14 cellular contexts compared by ENCODE assay signal in the genomic region with DNA sequence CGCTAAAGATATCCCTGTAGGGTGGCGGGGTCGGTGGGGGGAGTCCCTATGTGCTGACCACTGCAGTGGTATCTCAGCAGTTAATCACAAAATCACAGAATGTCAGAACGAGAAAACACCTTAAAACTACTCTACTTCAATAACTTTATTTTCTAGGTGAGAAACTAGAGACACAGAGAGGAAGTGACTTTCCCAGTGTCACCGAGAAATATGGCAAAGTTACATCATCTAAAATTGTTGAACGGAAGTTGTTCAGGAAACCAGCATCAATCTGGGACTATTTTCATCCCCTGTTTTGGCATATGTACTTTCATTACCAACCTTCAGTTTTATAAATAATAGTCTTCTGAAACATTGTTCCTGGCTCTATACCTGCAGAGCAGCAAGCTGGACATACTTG.
"Had no signal": no experiment of that assay in that cellular context is flagged by ENCODE, and none has a peak within 500 bp of the region (broad histone marks: within the 10 kb centered on the region; RNA-seq: fewer than 3 reads in every experiment).

No MANE protein-coding gene starts in this region.

- H3K9me3 ChIP-seq: right lobe of liver, spleen, tibial nerve had no signal

- H3K4me1 ChIP-seq: right lobe of liver, tibial nerve had no signal

- H3K4me3 ChIP-seq: right lobe of liver, spleen, tibial nerve had no signal

- H3K27me3 ChIP-seq: right lobe of liver, spleen, tibial nerve had no signal

- ATAC-seq: activated T-cell treated with anti-CD3 and anti-CD28 coated beads, Interleukin-2, amount 50 U/mL, for 4 hours; esophagus mucosa; left colon; naive thymus-derived CD4-positive, alpha-beta T cell; right lobe of liver; stimulated activated naive B cell treated with anti-CD40 and anti-IgM and Interleukin-4, amounts not matched to agents 10 μg/mL and 1 μg/mL and 100 μg/mL, for 72 hours had no signal

- H3K27ac ChIP-seq: right lobe of liver, spleen, tibial nerve had no signal

- H3K36me3 ChIP-seq: right lobe of liver, spleen, tibial nerve had no signal

- DNase-seq: activated CD4-positive, alpha-beta memory T cell treated with anti-CD3 and anti-CD28 coated beads for 36 hours; activated CD4-positive, CD25-positive, alpha-beta regulatory T cell treated with anti-CD3 and anti-CD28 coated beads, Interleukin-2, amount 50 U/mL, for 72 hours; activated effector memory CD4-positive, alpha-beta T cell treated with anti-CD3 and anti-CD28 coated beads, Interleukin-2, amount 50 U/mL, for 16 hours; activated naive CD8-positive, alpha-beta T cell treated with anti-CD3 and anti-CD28 coated beads for 36 hours; activated T-cell treated with anti-CD3 and anti-CD28 coated beads, Interleukin-2, amount 50 U/mL, for 4 hours; cerebellar nuclear complex; left colon; naive thymus-derived CD4-positive, alpha-beta T cell; right lobe of liver; spleen; stimulated activated CD4-positive, alpha-beta T cell treated with anti-CD3 and anti-CD28 coated beads, Interleukin-1b, Interleukin-23, amount 100 ng/mL, for 48 hours; stimulated activated naive B cell treated with anti-CD40 and anti-IgM and Interleukin-4, amounts not matched to agents 10 μg/mL and 1 μg/mL and 100 μg/mL, for 72 hours had no signal
